ENCODE assay signal across 12 cellular contexts in the genomic region with DNA sequence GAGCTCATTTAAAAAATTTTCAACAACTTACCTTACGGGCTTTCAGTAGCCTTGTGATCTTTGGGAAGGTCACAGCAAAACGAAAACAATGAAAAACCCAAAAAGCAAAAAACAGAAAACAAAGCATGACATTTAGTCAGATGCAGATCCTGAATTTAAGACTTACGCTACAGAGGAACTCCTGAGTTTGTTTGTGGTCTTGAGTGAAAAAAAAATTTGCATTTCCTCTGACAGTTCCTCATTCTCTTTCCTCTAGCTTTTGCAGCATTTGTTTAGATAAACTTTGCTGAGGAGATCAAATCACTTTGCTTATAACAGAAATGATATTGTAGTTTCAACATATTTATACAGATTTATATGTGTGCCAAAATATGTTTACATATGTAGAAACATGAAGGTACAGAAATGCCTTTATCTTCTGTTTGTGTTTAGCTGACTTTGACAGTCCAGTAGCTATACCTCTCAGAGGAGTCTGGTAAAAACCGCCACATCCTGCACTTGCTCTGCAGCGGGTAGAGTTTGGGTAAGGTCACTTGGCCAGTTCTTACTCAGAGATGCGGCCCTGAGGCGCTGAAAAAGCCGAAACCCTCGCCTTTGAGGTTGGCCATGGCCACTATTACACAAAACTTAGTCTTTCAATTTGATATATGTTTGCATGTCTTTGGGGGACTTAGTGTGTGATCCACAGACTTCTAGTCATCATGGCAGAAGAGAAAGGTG.
DNase-seq lines count a peak whose midpoint lies in the region; ATAC-seq and TF ChIP-seq lines count a peak whose summit lies in the region.
"Had no signal": no experiment of that assay in that cellular context is flagged by ENCODE, and none has a peak within 500 bp of the region (broad histone marks: within the 10 kb centered on the region; RNA-seq: fewer than 3 reads in every experiment).

No MANE protein-coding gene starts in this region.

- no peak for TF ChIP-seq POLR2A in Peyer's patch (IDR thresholded peaks at IDR 0.05)

- TF ChIP-seq CTCF in GM12865 (IDR thresholded peaks at IDR 0.05; ENCODE audit: insufficient read depth, low read depth, low read length, missing control alignments) (no peak), Peyer's patch (IDR thresholded peaks at IDR 0.05) (no peak)

- no peaks in the 10 kb centered on the region for H3K27me3 ChIP-seq in Peyer's patch

- H3K4me3 ChIP-seq in GM12865 (ENCODE audit: low read depth, low read length) (no peak overlapping the region), Peyer's patch (peak overlapping the region in 1 of 4 donors; percentile 15)

- peak overlapping the region in 1 of 4 donors; percentile 81 for H3K27ac ChIP-seq in Peyer's patch

- H3K36me3 ChIP-seq in Peyer's patch: no peaks in the 10 kb centered on the region
- H3K36me3 ChIP-seq: spleen had no signal

- ATAC-seq in GM19468 (IDR thresholded peaks at IDR 0.05; ENCODE audit: extremely low read depth, unreplicated experiment) (peak; percentile 69), HG03103 (IDR thresholded peaks at IDR 0.05; ENCODE audit: low read depth, unreplicated experiment) (peak; percentile 86)
- ATAC-seq: Panc1 had no signal

- no peaks in the 10 kb centered on the region for H3K9me3 ChIP-seq in Peyer's patch
- H3K9me3 ChIP-seq: spleen had no signal

- H3K4me1 ChIP-seq in Peyer's patch: no peaks in the 10 kb centered on the region

- DNase-seq in GM12865 (ENCODE audit: low read depth) (peak; percentile 88), Peyer's patch (peak in 2 of 3 donors; percentile 54 to 61), COLO668 (lab: John Stamatoyannopoulos, UW; ENCODE audit: unreplicated experiment) (no peak), SW480 (ENCODE audit: low spot score) (no peak), NCI-H2107 treated with DMSO at 0.1 percent for 48 hours (lab: John Stamatoyannopoulos, UW; ENCODE audit: unreplicated experiment) (no peak)
- no peak for DNase-seq in activated T-cell treated with anti-CD3 and anti-CD28 coated beads, Interleukin-2, amount 50 U/mL, for 1 hour
- DNase-seq: activated CD8-positive, alpha-beta memory T cell treated with anti-CD3 and anti-CD28 coated beads, Interleukin-2, amount 50 U/mL, for 48 hours; CD4-positive, CD25-positive, alpha-beta regulatory T cell; spleen had no signal

Comparison
In these comparisons a context has a peak if more than half of its experiments do, and no peak if none do; other contexts are left out.
1. DNase-seq: peak in GM12865 (single experiment) and Peyer's patch (2 of 3); none in COLO668 (single experiment), SW480 (single experiment), activated T-cell treated with anti-CD3 and anti-CD28 coated beads, Interleukin-2, amount 50 U/mL, for 1 hour (single experiment) and NCI-H2107 treated with DMSO at 0.1 percent for 48 hours (single experiment).